In genomic region chr11:114439229-114440120, GRCh38 we compare ENCODE assay signal across 1 cellular context.
TF ChIP-seq lines count a peak whose summit lies in the region.

Gene REXO2, plus strand, starts transcription at chr11:114439467. Its CDS starts 62 bp downstream, at chr11:114439529.

TF ChIP-seq in SK-N-SH, 30 proteins besides CTCF, POLR2A, EP300 and RAD21 (continued from another document):
- no peak for TF ChIP-seq ZBTB33 (IDR thresholded peaks at IDR 0.05; ENCODE audit: borderline replicate concordance, low read depth)
- TF ChIP-seq TEAD4 (IDR thresholded peaks at IDR 0.05; ENCODE audit: borderline replicate concordance, insufficient read depth), result no peak
- peak; percentile 69; the same call in 1 of the 2 replicates for TF ChIP-seq USF1 (IDR thresholded peaks at IDR 0.05; ENCODE audit: borderline replicate concordance, low read depth)
- TF ChIP-seq MXI1 (IDR thresholded peaks at IDR 0.05; ENCODE audit: low read depth, low read length), result peak; percentile 99
- peak; percentile 81 for TF ChIP-seq CHD2 (IDR thresholded peaks at IDR 0.05; ENCODE audit: low read length, partially characterized antibody)
- TF ChIP-seq GABPA (IDR thresholded peaks at IDR 0.05; ENCODE audit: low read depth), result no peak
- TF ChIP-seq GATA2 (CRISPR knock-in tag; IDR thresholded peaks at IDR 0.05), result no peak
- no peak for TF ChIP-seq JUND (IDR thresholded peaks at IDR 0.05)
- no peak for TF ChIP-seq RCOR1 (IDR thresholded peaks at IDR 0.05; ENCODE audit: low read length)
- TF ChIP-seq FOXJ3 (CRISPR knock-in tag; IDR thresholded peaks at IDR 0.05), result no peak
- TF ChIP-seq FOSL2 (IDR thresholded peaks at IDR 0.05; ENCODE audit: borderline replicate concordance, low read depth), result no peak
- peak; percentile 99 for TF ChIP-seq MAX (IDR thresholded peaks at IDR 0.05; ENCODE audit: low read depth)
- TF ChIP-seq YY1 (IDR thresholded peaks at IDR 0.05; ENCODE audit: low read depth), result 0 out of 2 replicates have a peak, but pooled peaks have one; percentile 11
